1 cellular context compared by ENCODE assay signal in genomic region chr5:59272744-59273427, GRCh38.
A peak's percentile ranks its signal among the peaks of the same experiment; 100 is the strongest.
TF ChIP-seq lines count a peak whose summit lies in the region.

No MANE protein-coding gene starts in this region.

TF ChIP-seq in HEK293, 187 proteins besides CTCF, POLR2A, EP300 and RAD21 (continued from another document):
- TF ChIP-seq ZBTB1 (tag by site-specific recombination; IDR thresholded peaks at IDR 0.05), result no peak
- TF ChIP-seq ZNF132 (tag by site-specific recombination; IDR thresholded peaks at IDR 0.05; ENCODE audit: borderline replicate concordance), result no peak
- TF ChIP-seq ZNF146 (tag by site-specific recombination; IDR thresholded peaks at IDR 0.05), result no peak
- TF ChIP-seq ZBTB44 (tag by site-specific recombination; IDR thresholded peaks at IDR 0.05), result no peak
- no peak for TF ChIP-seq ZNF48 (tag by site-specific recombination; IDR thresholded peaks at IDR 0.05)
- TF ChIP-seq PRDM1 (tag by site-specific recombination; IDR thresholded peaks at IDR 0.05), result peak; percentile 48; the same call in 1 of the 2 replicates
